21 cellular contexts compared by ENCODE assay signal in genomic region chr3:193947636-193948035, GRCh38.
"Had no signal": no experiment of that assay in that cellular context is flagged by ENCODE, and none has a peak within 500 bp of the region (broad histone marks: within the 10 kb centered on the region; RNA-seq: fewer than 3 reads in every experiment).

No MANE protein-coding gene starts in this region.

- DNase-seq: effector memory CD8-positive, alpha-beta T cell; foreskin keratinocyte; kidney; left cardiac atrium; left ventricle myocardium superior; naive thymus-derived CD4-positive, alpha-beta T cell; nephron progenitor cell; psoas muscle; spleen; stimulated activated CD4-positive, alpha-beta T cell treated with anti-CD3 and anti-CD28 coated beads, Interleukin-15, amount 100 ng/mL, for 24 hours; stimulated activated CD4-positive, alpha-beta T cell treated with anti-CD3 and anti-CD28 coated beads, Interleukin-1b, Interleukin-23, amount 100 ng/mL, for 48 hours; stimulated activated CD4-positive, alpha-beta T cell treated with anti-CD3 and anti-CD28 coated beads, Interleukin-4, amount 100 ng/mL, for 24 hours; tibial artery; upper lobe of left lung had no signal

- ATAC-seq: effector memory CD8-positive, alpha-beta T cell; left ventricle myocardium superior; naive thymus-derived CD4-positive, alpha-beta T cell; sciatic nerve; stimulated activated memory B cell treated with anti-CD40 and anti-IgM and Interleukin-4, amounts not matched to agents 10 μg/mL and 1 μg/mL and 100 μg/mL, for 72 hours had no signal

- H3K4me1 ChIP-seq: esophagus muscularis mucosa, psoas muscle, spleen, upper lobe of left lung had no signal

- H3K4me3 ChIP-seq: esophagus muscularis mucosa, lung, psoas muscle, spleen, tibial artery, upper lobe of left lung had no signal

- H3K27ac Mint-ChIP-seq: dendritic cell treated with granulocyte-macrophage colony-stimulating factor and Interleukin-4, amounts not matched to agents 40 ng/mL and 50 ng/mL, for 4 days; effector memory CD8-positive, alpha-beta T cell; naive thymus-derived CD4-positive, alpha-beta T cell; nephron progenitor cell; stimulated activated memory B cell treated with anti-CD40 and anti-IgM and Interleukin-4, amounts not matched to agents 10 μg/mL and 1 μg/mL and 100 μg/mL, for 72 hours; stimulated activated naive CD8-positive, alpha-beta T cell treated with anti-CD3 and anti-CD28 coated beads, Interleukin-15, Interleukin-2, amounts not matched to agents 100 ng/mL and 50 ng/mL, for 24 hours had no signal

- H3K9me3 ChIP-seq: esophagus muscularis mucosa, psoas muscle, spleen, tibial artery, upper lobe of left lung had no signal

- H3K27ac ChIP-seq: epithelial cell of prostate, esophagus muscularis mucosa, foreskin keratinocyte, psoas muscle, spleen, tibial artery, upper lobe of left lung had no signal

- H3K36me3 Mint-ChIP-seq: naive thymus-derived CD4-positive, alpha-beta T cell; stimulated activated memory B cell treated with anti-CD40 and anti-IgM and Interleukin-4, amounts not matched to agents 10 μg/mL and 1 μg/mL and 100 μg/mL, for 72 hours had no signal

- FAIRE-seq: kidney had no signal

- H3K27me3 ChIP-seq: esophagus muscularis mucosa, foreskin keratinocyte, upper lobe of left lung had no signal

- H3K36me3 ChIP-seq: esophagus muscularis mucosa, spleen, tibial artery, upper lobe of left lung had no signal

- H3K4me3 Mint-ChIP-seq: dendritic cell treated with granulocyte-macrophage colony-stimulating factor and Interleukin-4, amounts not matched to agents 40 ng/mL and 50 ng/mL, for 4 days; effector memory CD8-positive, alpha-beta T cell; naive thymus-derived CD4-positive, alpha-beta T cell; nephron progenitor cell; stimulated activated memory B cell treated with anti-CD40 and anti-IgM and Interleukin-4, amounts not matched to agents 10 μg/mL and 1 μg/mL and 100 μg/mL, for 72 hours; stimulated activated naive CD8-positive, alpha-beta T cell treated with anti-CD3 and anti-CD28 coated beads, Interleukin-15, Interleukin-2, amounts not matched to agents 100 ng/mL and 50 ng/mL, for 24 hours had no signal

- H3K9me3 Mint-ChIP-seq: dendritic cell treated with granulocyte-macrophage colony-stimulating factor and Interleukin-4, amounts not matched to agents 40 ng/mL and 50 ng/mL, for 4 days; effector memory CD8-positive, alpha-beta T cell; stimulated activated memory B cell treated with anti-CD40 and anti-IgM and Interleukin-4, amounts not matched to agents 10 μg/mL and 1 μg/mL and 100 μg/mL, for 72 hours; stimulated activated naive CD8-positive, alpha-beta T cell treated with anti-CD3 and anti-CD28 coated beads, Interleukin-15, Interleukin-2, amounts not matched to agents 100 ng/mL and 50 ng/mL, for 24 hours had no signal
